1 cellular context compared by ENCODE assay signal in genomic region chr6:166341915-166342292, GRCh38.
TF ChIP-seq lines count a peak whose summit lies in the region.

No MANE protein-coding gene starts in this region.

TF ChIP-seq in K562, 482 proteins besides CTCF, POLR2A, EP300 and RAD21 (continued from another document):
- TF ChIP-seq VEZF1 (CRISPR knock-in tag; IDR thresholded peaks at IDR 0.05) (peak; percentile 64; the same call in 1 of the 2 replicates), DLX4 (CRISPR knock-in tag; IDR thresholded peaks at IDR 0.05) (no peak), ZFP30 (CRISPR knock-in tag; IDR thresholded peaks at IDR 0.05; ENCODE audit: borderline replicate concordance) (no peak), MYNN (IDR thresholded peaks at IDR 0.05) (no peak), MYNN (CRISPR knock-in tag; IDR thresholded peaks at IDR 0.05) (no peak), BACH1 (tag; IDR thresholded peaks at IDR 0.05) (no peak), RNF219 (CRISPR knock-in tag; IDR thresholded peaks at IDR 0.05) (no peak), RBM34 (IDR thresholded peaks at IDR 0.05; ENCODE audit: borderline replicate concordance, insufficient read depth, low read length) (no peak), YY1 (IDR thresholded peaks at IDR 0.05; ENCODE audit: borderline replicate concordance in 1 of 3, control insufficient read depth in 1 of 3, extremely low read depth in 1 of 3, insufficient read depth in 3 of 3, insufficient read length in 1 of 3, insufficient replicate concordance in 2 of 3, low read depth in 1 of 3, low read length in 2 of 3) (no peak), CSDE1 (IDR thresholded peaks at IDR 0.05) (no peak), ZNF583 (CRISPR knock-in tag; IDR thresholded peaks at IDR 0.05) (no peak)
